In the genomic region with DNA sequence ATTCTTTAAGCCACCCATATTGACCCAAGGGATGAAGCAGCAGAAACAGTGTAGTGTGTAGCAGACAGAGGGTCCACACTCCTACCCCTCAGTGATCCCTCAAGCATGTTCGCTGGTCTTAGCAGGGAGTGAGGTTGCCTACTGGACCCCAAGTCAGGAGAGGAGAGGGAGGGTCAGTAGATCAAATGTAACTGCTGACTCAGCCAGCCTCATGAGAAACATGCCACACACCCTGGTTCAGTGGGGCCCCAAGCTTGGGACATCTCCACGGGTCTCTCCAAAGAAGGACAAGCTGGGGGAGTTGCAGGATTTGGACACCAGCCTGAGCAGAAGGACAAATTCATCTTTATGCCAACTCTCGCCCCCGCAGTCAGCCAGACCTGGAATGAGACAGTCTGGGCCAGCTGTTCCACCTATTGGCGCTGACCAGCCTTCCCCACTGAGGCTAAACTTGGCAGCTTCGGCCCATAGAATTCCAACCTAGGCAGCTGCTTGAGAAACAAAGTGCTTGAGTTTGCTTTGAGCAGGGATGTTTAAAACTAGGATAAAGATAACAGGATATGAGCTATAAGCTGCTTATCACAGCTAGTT, we compare ENCODE assay signal across 10 cellular contexts.
DNase-seq lines count a peak whose midpoint lies in the region; ATAC-seq and TF ChIP-seq lines count a peak whose summit lies in the region.
"Had no signal": no experiment of that assay in that cellular context is flagged by ENCODE, and none has a peak within 500 bp of the region (broad histone marks: within the 10 kb centered on the region; RNA-seq: fewer than 3 reads in every experiment).

No MANE protein-coding gene starts in this region.

- no peak overlapping the region for H2BK5ac ChIP-seq in H9 (ENCODE audit: insufficient read length, low read length)

- ATAC-seq in gastrocnemius medialis, result no peak
- no peak for ATAC-seq in GM18505 (IDR thresholded peaks at IDR 0.05; ENCODE audit: unreplicated experiment)
- ATAC-seq in GM21619 (IDR thresholded peaks at IDR 0.05; ENCODE audit: unreplicated experiment), result no peak
- no peak for ATAC-seq in HG02588 (IDR thresholded peaks at IDR 0.05; ENCODE audit: unreplicated experiment)

- H3K23ac ChIP-seq in H9 (ENCODE audit: insufficient read length, low read depth, low read length), result no peak overlapping the region

- H3K4me1 Mint-ChIP-seq in H9, result peaks cover 52 to 54% of the 10 kb centered on the region in 2 experiments

- H2BK120ac ChIP-seq in H9 (ENCODE audit: low read depth, low read length, poor library complexity, severe bottlenecking), result no peak overlapping the region

- H3K27me3 ChIP-seq in H9 (ENCODE audit: insufficient read depth, low read length), result no peaks in the 10 kb centered on the region
- H3K27me3 ChIP-seq in gastrocnemius medialis, result peaks cover 0 to 5% (median 0%) of the 10 kb centered on the region in 3 donors

- H3T11ph ChIP-seq in H9 (ENCODE audit: low read length), result no peak overlapping the region

- no CpG with 5 or more reads among the region's 6 CpGs for WGBS in H9 (ENCODE audit: extremely low coverage, insufficient read length, low lambda C conversion rate)

- no peak overlapping the region for H4K5ac ChIP-seq in H9 (ENCODE audit: insufficient read length, low read depth, low read length)

- H2BK12ac ChIP-seq in H9 (ENCODE audit: insufficient read length, low read depth, low read length), result no peak overlapping the region

- H2BK15ac ChIP-seq in H9 (ENCODE audit: low read depth, low read length), result no peak overlapping the region

- H3K4me1 ChIP-seq in H9 (ENCODE audit: insufficient read depth, low read length), result peaks cover 13% of the 10 kb centered on the region; the same call in 1 of the 2 replicates
- H3K4me1 ChIP-seq in gastrocnemius medialis, result peaks cover 37 to 53% of the 10 kb centered on the region in 2 donors

- peak overlapping the region; percentile 57; the same call in 1 of the 2 replicates for H3K14ac ChIP-seq in H9 (ENCODE audit: insufficient read depth, low read length)

- H2BK20ac ChIP-seq in H9 (ENCODE audit: low read depth, low read length, poor library complexity, severe bottlenecking), result no peak overlapping the region

- no peak overlapping the region for H2AK5ac ChIP-seq in H9 (ENCODE audit: insufficient read length, low read length)

- H4K20me1 ChIP-seq in H9 (ENCODE audit: control insufficient read depth, insufficient read depth, insufficient read length), result no peaks in the 10 kb centered on the region

- peak overlapping the region in 1 of 3 experiments; percentile 10; a peak in 2 of 7 replicates for H3K27ac Mint-ChIP-seq in H9
- H3K27ac Mint-ChIP-seq: T-helper 1 cell treated with Interleukin-12 subunit alpha and Interleukin-12 subunit beta and Interleukin-4 antibody, amounts not matched to agents 30 μg/mL and 1 μg/mL, for 36 hours had no signal

- H3K27me3 Mint-ChIP-seq in H9 (ENCODE audit: low read depth), result no peaks in the 10 kb centered on the region; the same call in none of the 2 replicates

- H3K4me3 ChIP-seq in cardiac fibroblast (replicated peaks in 1 of 2; ENCODE audit: low read depth in 2 of 2, low read length in 2 of 2), result no peak overlapping the region
- no peak overlapping the region for H3K4me3 ChIP-seq in gastrocnemius medialis

- no peak for DNase-seq in H9
- DNase-seq in cardiac fibroblast (ENCODE audit: low read depth in 2 of 2), result peak; percentile 61 to 90
- DNase-seq in iPS-NIHi11 (ENCODE audit: low spot score), result peak; percentile 46
- peak in 1 of 2 donors; percentile 30 for DNase-seq in gastrocnemius medialis
- no peak for DNase-seq in RPMI8226
- DNase-seq: CD4-positive, CD25-positive, alpha-beta regulatory T cell had no signal

- no peaks in the 10 kb centered on the region for H3K23me2 ChIP-seq in H9 (ENCODE audit: insufficient read length, low read depth, low read length, poor library complexity, severe bottlenecking)

- no peak overlapping the region for H3K4me2 ChIP-seq in H9 (ENCODE audit: insufficient read depth, insufficient read length, low read length)

- H3K9me3 Mint-ChIP-seq in H9, result no peaks in the 10 kb centered on the region
- H3K9me3 Mint-ChIP-seq: T-helper 1 cell treated with Interleukin-12 subunit alpha and Interleukin-12 subunit beta and Interleukin-4 antibody, amounts not matched to agents 30 μg/mL and 1 μg/mL, for 36 hours had no signal

- no peak overlapping the region for H3K4ac ChIP-seq in H9 (ENCODE audit: low read depth, low read length)

- TF ChIP-seq POLR2A in gastrocnemius medialis (IDR thresholded peaks at IDR 0.05) (no peak), GM18505 (IDR thresholded peaks at IDR 0.05; ENCODE audit: borderline replicate concordance, extremely low read depth, insufficient read depth, insufficient read length) (no peak)

- H3K36me3 ChIP-seq in gastrocnemius medialis, result no peaks in the 10 kb centered on the region

- H3K36me3 Mint-ChIP-seq in H9 (ENCODE audit: insufficient read depth in 1 of 3, low read depth in 3 of 3), result no peaks in the 10 kb centered on the region
- H3K36me3 Mint-ChIP-seq: CD4-positive, CD25-positive, alpha-beta regulatory T cell had no signal

- no peaks in the 10 kb centered on the region for H3K79me2 ChIP-seq in H9 (ENCODE audit: insufficient read depth, low read length)

- no peak overlapping the region for H3K9ac ChIP-seq in H9 (ENCODE audit: extremely low read depth, insufficient read length, low read length)

- no peaks in the 10 kb centered on the region for H3K9me3 ChIP-seq in H9 (ENCODE audit: control insufficient read depth, low read depth, low read length)
- H3K9me3 ChIP-seq in gastrocnemius medialis, result no peaks in the 10 kb centered on the region

- H3K79me1 ChIP-seq in H9 (ENCODE audit: insufficient read depth, low read depth, low read length, poor library complexity, severe bottlenecking), result no peaks in the 10 kb centered on the region

- no peak overlapping the region for H2AFZ ChIP-seq in H9 (ENCODE audit: low read length)

- intact Hi-C loops in gastrocnemius medialis (cut with DNase I; ENCODE audit: low total_unique reads), result no loop called here

- no peak overlapping the region for H4K91ac ChIP-seq in H9 (ENCODE audit: insufficient read length, low read depth, low read length)

- no peak overlapping the region for H3K4me3 Mint-ChIP-seq in H9
- H3K4me3 Mint-ChIP-seq: CD4-positive, CD25-positive, alpha-beta regulatory T cell; T-helper 1 cell treated with Interleukin-12 subunit alpha and Interleukin-12 subunit beta and Interleukin-4 antibody, amounts not matched to agents 30 μg/mL and 1 μg/mL, for 36 hours had no signal

- no peak overlapping the region for H4K8ac ChIP-seq in H9 (replicated peaks; ENCODE audit: insufficient read length, low read depth, low read length)

- H3K56ac ChIP-seq in H9 (ENCODE audit: insufficient read length, low read depth, low read length), result no peak overlapping the region

- H3K27ac ChIP-seq in H9 (ENCODE audit: insufficient read length, low read depth, low read length) (no peak overlapping the region), gastrocnemius medialis (peak overlapping the region; percentile 21 to 78 (median 62))

- H3K18ac ChIP-seq in H9 (ENCODE audit: insufficient read length, low read depth, low read length), result peak overlapping the region; percentile 53

- TF ChIP-seq CTCF in H9 (conservative IDR thresholded peaks at IDR 0.05) (no peak), cardiac fibroblast (IDR thresholded peaks at IDR 0.05; ENCODE audit: low read depth, low read length) (no peak), gastrocnemius medialis (IDR thresholded peaks at IDR 0.05 in 4 of 5, conservative IDR thresholded peaks at IDR 0.05 in 1 of 5) (no peak)

- in situ Hi-C loops in gastrocnemius medialis (cut with MboI; ENCODE audit: low sequenced_read_pairs in 4 of 4), result no loop called here

Comparison
In these comparisons a context has a peak if more than half of its experiments do, and no peak if none do; other contexts are left out.
1. DNase-seq: peak in cardiac fibroblast (2 of 2) and iPS-NIHi11 (single experiment); none in H9 (single experiment) and RPMI8226 (single experiment).